ENCODE assay signal across 8 cellular contexts in genomic region chr17:2855063-2855600, GRCh38. TPM values are rescaled to one million over a fixed set of nuclear protein-coding genes. Genes with fewer than 3 reads are reported as not detected.
A peak's percentile ranks its signal among the peaks of the same experiment; 100 is the strongest.
DNase-seq lines count a peak whose midpoint lies in the region; ATAC-seq lines count a peak whose summit lies in the region.

No MANE protein-coding gene starts in this region.

- peak overlapping the region; percentile 86 for H3K4me3 Mint-ChIP-seq in activated naive CD8-positive, alpha-beta T cell
- no peak overlapping the region for H3K4me3 Mint-ChIP-seq in activated naive CD8-positive, alpha-beta T cell treated with anti-CD3 and anti-CD28 coated beads for 36 hours
- H3K4me3 Mint-ChIP-seq in activated CD4-positive, alpha-beta memory T cell treated with anti-CD3 and anti-CD28 coated beads, Interleukin-2, amount 10 ng/mL, durations not matched to agents 7 days and 5 days = peak overlapping the region; percentile 70
- H3K4me3 Mint-ChIP-seq in stimulated activated naive B cell treated with anti-CD40 and anti-IgM and Interleukin-4, amounts not matched to agents 10 μg/mL and 1 μg/mL and 100 μg/mL, for 72 hours = peak overlapping the region in 1 of 2 donors; percentile 80

- H3K27me3 Mint-ChIP-seq in activated naive CD8-positive, alpha-beta T cell = peaks cover 18% of the 10 kb centered on the region
- H3K27me3 Mint-ChIP-seq in activated naive CD8-positive, alpha-beta T cell treated with anti-CD3 and anti-CD28 coated beads for 36 hours = peaks cover 57% of the 10 kb centered on the region
- peaks cover 36% of the 10 kb centered on the region for H3K27me3 Mint-ChIP-seq in activated CD4-positive, alpha-beta memory T cell treated with anti-CD3 and anti-CD28 coated beads, Interleukin-2, amount 10 ng/mL, durations not matched to agents 7 days and 5 days
- H3K27me3 Mint-ChIP-seq in stimulated activated naive B cell treated with anti-CD40 and anti-IgM and Interleukin-4, amounts not matched to agents 10 μg/mL and 1 μg/mL and 100 μg/mL, for 72 hours = peaks cover 55 to 62% of the 10 kb centered on the region in 2 donors

- H3K9me3 Mint-ChIP-seq in activated naive CD8-positive, alpha-beta T cell (ENCODE audit: low read depth) = no peaks in the 10 kb centered on the region
- H3K9me3 Mint-ChIP-seq in activated naive CD8-positive, alpha-beta T cell treated with anti-CD3 and anti-CD28 coated beads for 36 hours = no peaks in the 10 kb centered on the region
- no peaks in the 10 kb centered on the region for H3K9me3 Mint-ChIP-seq in activated CD4-positive, alpha-beta memory T cell treated with anti-CD3 and anti-CD28 coated beads, Interleukin-2, amount 10 ng/mL, durations not matched to agents 7 days and 5 days
- no peaks in the 10 kb centered on the region for H3K9me3 Mint-ChIP-seq in stimulated activated naive B cell treated with anti-CD40 and anti-IgM and Interleukin-4, amounts not matched to agents 10 μg/mL and 1 μg/mL and 100 μg/mL, for 72 hours

- H3K36me3 ChIP-seq in iPS-20b (ENCODE audit: insufficient read depth, low read depth, low read length) = no peaks in the 10 kb centered on the region

- ATAC-seq in stimulated activated naive B cell treated with anti-CD40 and anti-IgM and Interleukin-4, amounts not matched to agents 10 μg/mL and 1 μg/mL and 100 μg/mL, for 72 hours (replicated peaks) = peak; percentile 27 to 43
- no peak for ATAC-seq in GM21619 (IDR thresholded peaks at IDR 0.05; ENCODE audit: unreplicated experiment)

- CTCF ChIA-PET in activated CD4-positive, alpha-beta memory T cell treated with anti-CD3 and anti-CD28 coated beads, Interleukin-2, amount 10 ng/mL, durations not matched to agents 7 days and 5 days (lab: Charles Lee) = interaction anchor here (1.1 kb wide), 1 partner anchor 69 kb away, joined by 3 read pairs; no protein-coding TSS in a partner anchor

- DNase-seq in activated naive CD8-positive, alpha-beta T cell treated with anti-CD3 and anti-CD28 coated beads for 36 hours = no peak
- no peak for DNase-seq in activated CD4-positive, alpha-beta memory T cell treated with anti-CD3 and anti-CD28 coated beads, Interleukin-2, amount 10 ng/mL, durations not matched to agents 7 days and 5 days
- no peak for DNase-seq in stimulated activated naive B cell treated with anti-CD40 and anti-IgM and Interleukin-4, amounts not matched to agents 10 μg/mL and 1 μg/mL and 100 μg/mL, for 72 hours
- DNase-seq in HuH-7.5 (ENCODE audit: low spot score) (no peak), iPS-NIHi7 (ENCODE audit: extremely low spot score) (no peak)

- H3K9ac ChIP-seq in iPS-20b (ENCODE audit: low read depth, low read length) = peak overlapping the region; percentile 84; the same call in 1 of the 2 replicates

- H3K9me3 ChIP-seq in iPS-20b (ENCODE audit: insufficient read depth, low read depth, low read length) = no peaks in the 10 kb centered on the region

- H3K36me3 Mint-ChIP-seq in activated naive CD8-positive, alpha-beta T cell = peaks cover 9% of the 10 kb centered on the region
- no peaks in the 10 kb centered on the region for H3K36me3 Mint-ChIP-seq in activated naive CD8-positive, alpha-beta T cell treated with anti-CD3 and anti-CD28 coated beads for 36 hours
- H3K36me3 Mint-ChIP-seq in activated CD4-positive, alpha-beta memory T cell treated with anti-CD3 and anti-CD28 coated beads, Interleukin-2, amount 10 ng/mL, durations not matched to agents 7 days and 5 days (ENCODE audit: low read depth) = peaks cover 4% of the 10 kb centered on the region
- H3K36me3 Mint-ChIP-seq in stimulated activated naive B cell treated with anti-CD40 and anti-IgM and Interleukin-4, amounts not matched to agents 10 μg/mL and 1 μg/mL and 100 μg/mL, for 72 hours = peaks cover 4 to 5% of the 10 kb centered on the region in 2 donors

- POLR2A ChIA-PET in activated CD4-positive, alpha-beta memory T cell treated with anti-CD3 and anti-CD28 coated beads, Interleukin-2, amount 10 ng/mL, durations not matched to agents 7 days and 5 days (lab: Charles Lee) = interaction anchor here (1.3 kb wide), 1 partner anchor 18 kb away, joined by 3 read pairs; no protein-coding TSS in a partner anchor

- peaks cover 16% of the 10 kb centered on the region for H3K4me1 Mint-ChIP-seq in activated naive CD8-positive, alpha-beta T cell (ENCODE audit: low read depth)
- H3K4me1 Mint-ChIP-seq in activated naive CD8-positive, alpha-beta T cell treated with anti-CD3 and anti-CD28 coated beads for 36 hours = peaks cover 9% of the 10 kb centered on the region
- peaks cover 21% of the 10 kb centered on the region for H3K4me1 Mint-ChIP-seq in activated CD4-positive, alpha-beta memory T cell treated with anti-CD3 and anti-CD28 coated beads, Interleukin-2, amount 10 ng/mL, durations not matched to agents 7 days and 5 days
- H3K4me1 Mint-ChIP-seq in stimulated activated naive B cell treated with anti-CD40 and anti-IgM and Interleukin-4, amounts not matched to agents 10 μg/mL and 1 μg/mL and 100 μg/mL, for 72 hours = peaks cover 13 to 15% of the 10 kb centered on the region in 2 donors

- no peak overlapping the region for H3K27ac Mint-ChIP-seq in activated naive CD8-positive, alpha-beta T cell
- no peak overlapping the region for H3K27ac Mint-ChIP-seq in activated naive CD8-positive, alpha-beta T cell treated with anti-CD3 and anti-CD28 coated beads for 36 hours
- H3K27ac Mint-ChIP-seq in activated CD4-positive, alpha-beta memory T cell treated with anti-CD3 and anti-CD28 coated beads, Interleukin-2, amount 10 ng/mL, durations not matched to agents 7 days and 5 days = no peak overlapping the region
- H3K27ac Mint-ChIP-seq in stimulated activated naive B cell treated with anti-CD40 and anti-IgM and Interleukin-4, amounts not matched to agents 10 μg/mL and 1 μg/mL and 100 μg/mL, for 72 hours = no peak overlapping the region

- H3K4me3 ChIP-seq in iPS-20b (ENCODE audit: low read length) = peak overlapping the region; percentile 91

- peaks cover 37% of the 10 kb centered on the region for H3K27me3 ChIP-seq in iPS-20b (ENCODE audit: insufficient read depth, low read length)

- no peak overlapping the region for H3K27ac ChIP-seq in iPS-20b (ENCODE audit: low read length)

- H3K4me1 ChIP-seq in iPS-20b (ENCODE audit: insufficient read depth, low read length) = peaks cover 18% of the 10 kb centered on the region; the same call in 1 of the 2 replicates

RNA-seq across cellular contexts. Expression of gene RAP1GAP2, which starts 58.9 kb away (rescaled TPM):
- total RNA-seq in activated naive CD8-positive, alpha-beta T cell treated with anti-CD3 and anti-CD28 coated beads for 36 hours = not detected
- 10 to 100 TPM; 36.7 to 39.8 TPM for total RNA-seq in activated CD4-positive, alpha-beta memory T cell treated with anti-CD3 and anti-CD28 coated beads, Interleukin-2, amount 10 ng/mL, durations not matched to agents 7 days and 5 days

Comparison
In these comparisons a context has a peak if more than half of its experiments do, and no peak if none do; other contexts are left out.
1. RNA of gene RAP1GAP2, which starts 58.9 kb away (total RNA-seq): 36.7 to 39.8 TPM in activated CD4-positive, alpha-beta memory T cell treated with anti-CD3 and anti-CD28 coated beads, Interleukin-2, amount 10 ng/mL, durations not matched to agents 7 days and 5 days; not detected in activated naive CD8-positive, alpha-beta T cell treated with anti-CD3 and anti-CD28 coated beads for 36 hours; every median in the first group is over 10 times any median in the second.